1 cellular context compared by ENCODE assay signal in the genomic region with DNA sequence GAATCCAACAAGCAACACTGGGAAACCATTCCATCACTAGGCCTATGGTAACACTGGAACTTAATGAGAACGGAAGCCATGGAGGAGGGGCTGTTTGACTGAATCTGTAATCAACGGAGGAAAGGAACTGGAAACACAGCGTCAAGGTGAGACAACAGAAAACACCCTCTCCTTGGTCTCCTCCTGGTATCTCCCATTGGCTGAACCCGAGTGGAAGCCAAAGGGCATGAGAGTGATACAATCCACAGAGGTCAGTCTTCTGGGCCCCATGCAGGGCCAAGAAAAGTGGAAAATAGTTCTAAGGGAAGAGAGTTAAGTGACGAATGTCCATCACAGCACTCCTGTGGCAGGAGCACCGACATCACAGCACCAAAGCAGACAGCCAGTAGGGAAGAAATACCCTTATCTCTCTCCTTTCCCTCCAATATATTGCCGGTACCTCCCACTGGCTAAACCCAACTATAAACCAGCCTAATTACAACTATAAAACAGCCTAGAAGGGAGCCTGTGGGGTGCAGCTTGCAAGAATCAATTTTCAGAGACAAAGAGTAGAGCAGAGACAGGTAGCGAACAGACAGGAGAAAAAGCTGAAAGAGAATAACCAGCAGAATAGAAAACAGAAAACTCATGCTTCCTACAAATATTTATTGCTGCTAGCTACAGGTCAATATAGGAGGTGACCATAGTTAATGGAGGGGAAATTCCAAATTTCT.
TF ChIP-seq lines count a peak whose summit lies in the region.

No MANE protein-coding gene starts in this region.

TF ChIP-seq in HCT116, 20 proteins besides CTCF, POLR2A, EP300 and RAD21:
- TF ChIP-seq EGR1 (IDR thresholded peaks at IDR 0.05; ENCODE audit: low read depth) (no peak), SP1 (IDR thresholded peaks at IDR 0.05; ENCODE audit: low read depth) (peak; percentile 56), SIN3A (IDR thresholded peaks at IDR 0.05; ENCODE audit: low read depth) (peak; percentile 31; the same call in 1 of the 2 replicates), EZH2 (IDR thresholded peaks at IDR 0.05) (no peak), REST (IDR thresholded peaks at IDR 0.05; ENCODE audit: low read depth) (no peak), JUND (IDR thresholded peaks at IDR 0.05) (peak; percentile 7; the same call in 1 of the 2 replicates), SRF (IDR thresholded peaks at IDR 0.05; ENCODE audit: low read depth) (no peak), POLR2AphosphoS5 (IDR thresholded peaks at IDR 0.05; ENCODE audit: low read depth, low read length) (peak; percentile 70)
